8 cellular contexts compared by ENCODE assay signal in the genomic region with DNA sequence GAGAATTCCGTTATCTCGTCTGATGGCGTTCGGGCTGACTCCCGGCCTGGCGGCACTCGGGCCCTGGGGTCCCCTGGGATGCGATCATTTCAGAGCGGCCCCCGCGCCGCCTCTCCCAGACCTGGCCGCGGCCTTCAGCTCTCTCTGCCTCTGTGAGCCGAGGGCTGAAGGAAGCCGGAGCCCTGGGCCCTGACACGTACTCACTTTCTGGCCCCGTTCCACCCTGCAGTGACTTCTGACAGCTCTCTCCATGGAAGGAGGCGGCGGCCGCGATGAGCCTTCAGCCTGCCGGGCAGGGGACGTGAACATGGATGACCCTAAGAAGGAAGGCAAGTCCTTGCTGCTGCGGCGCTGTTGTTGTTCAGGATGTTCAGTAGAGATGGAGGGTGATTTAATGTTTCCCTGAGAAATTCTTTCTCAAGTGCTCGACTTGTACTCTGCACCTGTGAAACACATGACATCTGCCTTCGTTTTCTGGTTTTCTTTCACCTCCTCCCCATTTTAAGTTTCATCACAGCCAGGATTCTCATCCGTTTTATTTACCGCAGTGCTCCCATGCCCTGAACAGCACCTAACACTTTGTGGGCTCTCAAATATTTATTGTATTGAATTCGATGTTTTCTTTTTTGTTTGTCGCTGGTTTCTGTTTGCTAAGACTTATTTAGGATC. TPM values are rescaled to one million over a fixed set of nuclear protein-coding genes. Genes with fewer than 3 reads are reported as not detected.
DNase-seq lines count a peak whose midpoint lies in the region; ATAC-seq and TF ChIP-seq lines count a peak whose summit lies in the region.

No MANE protein-coding gene starts in this region.

- dilution Hi-C loops in IMR-90 (cut with HindIII; ENCODE audit: low sequenced_read_pairs, unreplicated experiment) = no loop called here

- H3K27me3 ChIP-seq in CD4-positive, alpha-beta T cell (ENCODE audit: control insufficient read depth, insufficient read depth, low read length) = no peaks in the 10 kb centered on the region
- H3K27me3 ChIP-seq in IMR-90 (ENCODE audit: control insufficient read depth, insufficient read depth, low read length) (no peaks in the 10 kb centered on the region), right cardiac atrium (ENCODE audit: control insufficient read depth, insufficient read depth) (no peaks in the 10 kb centered on the region), skeletal muscle satellite cell (ENCODE audit: control insufficient read depth, insufficient read depth, low read length) (no peaks in the 10 kb centered on the region)

- H4K5ac ChIP-seq in IMR-90 (ENCODE audit: low read depth, low read length) = no peak overlapping the region

- peaks cover 12 to 51% of the 10 kb centered on the region in 2 experiments; a peak in 3 of 4 replicates for H3K79me1 ChIP-seq in IMR-90 (ENCODE audit: low read depth in 1 of 2, low read length in 2 of 2)

- no peak overlapping the region for H2BK20ac ChIP-seq in IMR-90 (ENCODE audit: low read depth, low read length)

- no peak for TF ChIP-seq RAD21 in IMR-90 (IDR thresholded peaks at IDR 0.05; ENCODE audit: low read length)

- H3K4me1 Mint-ChIP-seq in CD4-positive, alpha-beta T cell (ENCODE audit: low read depth) = peaks cover 26% of the 10 kb centered on the region
- peaks cover 65% of the 10 kb centered on the region for H3K4me1 Mint-ChIP-seq in activated CD8-positive, alpha-beta T cell treated with anti-CD3 and anti-CD28 coated beads, Interleukin-2, amount 10 ng/mL, durations not matched to agents 7 days and 5 days (ENCODE audit: low read depth)

- peak overlapping the region; percentile 84; the same call in 1 of the 2 replicates for H3K9ac ChIP-seq in IMR-90 (ENCODE audit: low read depth, low read length)
- peak overlapping the region; percentile 86 for H3K9ac ChIP-seq in skeletal muscle satellite cell (ENCODE audit: low read depth, low read length)

- H2BK15ac ChIP-seq in IMR-90 (ENCODE audit: low read depth, low read length) = no peak overlapping the region

- peaks cover 4% of the 10 kb centered on the region for H3K27me3 Mint-ChIP-seq in CD4-positive, alpha-beta T cell
- no peaks in the 10 kb centered on the region for H3K27me3 Mint-ChIP-seq in activated CD8-positive, alpha-beta T cell treated with anti-CD3 and anti-CD28 coated beads, Interleukin-2, amount 10 ng/mL, durations not matched to agents 7 days and 5 days (ENCODE audit: low read depth)

- peak overlapping the region; percentile 39 for H4K91ac ChIP-seq in IMR-90 (ENCODE audit: insufficient read depth, low read depth, low read length)

- CTCF ChIA-PET in CD4-positive, alpha-beta T cell (lab: Charles Lee) = interaction anchor here (1.6 to 2.1 kb wide), 2 partner anchors 47 to 291 kb away, joined by 6 to 8 read pairs; partner anchors contain the start of gene CDPF1
- CTCF ChIA-PET in IMR-90 (lab: Yijun Ruan, JAX) = interaction anchor here (0.5 kb wide), 1 partner anchor 67 kb away, joined by 4 read pairs; no protein-coding TSS in a partner anchor
- CTCF ChIA-PET in activated CD8-positive, alpha-beta T cell treated with anti-CD3 and anti-CD28 coated beads, Interleukin-2, amount 10 ng/mL, durations not matched to agents 7 days and 5 days (lab: Charles Lee) = interaction anchor here (0.9 kb wide), 1 partner anchor 10 kb away, joined by 3 read pairs; no protein-coding TSS in a partner anchor

- peaks cover 4% of the 10 kb centered on the region for H3K36me3 Mint-ChIP-seq in CD4-positive, alpha-beta T cell (ENCODE audit: low read depth)
- peaks cover 67% of the 10 kb centered on the region for H3K36me3 Mint-ChIP-seq in activated CD8-positive, alpha-beta T cell treated with anti-CD3 and anti-CD28 coated beads, Interleukin-2, amount 10 ng/mL, durations not matched to agents 7 days and 5 days (ENCODE audit: low read depth)

- 0 out of 2 replicates have a peak overlapping the region, but pooled peaks have one; percentile 58 for H3K14ac ChIP-seq in IMR-90 (replicated peaks; ENCODE audit: low read depth, low read length)

- no peak for TF ChIP-seq CTCF in CD4-positive, alpha-beta T cell (IDR thresholded peaks at IDR 0.05)
- TF ChIP-seq CTCF in IMR-90 (conservative IDR thresholded peaks at IDR 0.05; ENCODE audit: low read depth, low read length) = no peak

- peak overlapping the region; percentile 61; the same call in 1 of the 2 replicates for H2AK5ac ChIP-seq in IMR-90 (ENCODE audit: low read depth, low read length)

- no peak for ATAC-seq in CD4-positive, alpha-beta T cell (ENCODE audit: poor library complexity)
- ATAC-seq in GM19467 (IDR thresholded peaks at IDR 0.05; ENCODE audit: unreplicated experiment) (peak; percentile 5), IMR-90 (ENCODE audit: low read depth) (peak; percentile 27), right cardiac atrium (peak; percentile 3 to 10)
- peak; percentile 15 for ATAC-seq in activated CD8-positive, alpha-beta T cell treated with anti-CD3 and anti-CD28 coated beads, Interleukin-2, amount 10 ng/mL, durations not matched to agents 7 days and 5 days

- WGBS in IMR-90 (ENCODE audit: extremely low coverage in 2 of 2, insufficient read length in 1 of 2), 2 experiments = 1% methylated on average over 18 of the region's 32 CpGs; no CpG with 5 or more reads in 1 of the 2 experiments
- 7% methylated on average over 32 of the region's 32 CpGs for WGBS in right cardiac atrium

- POLR2A ChIA-PET in CD4-positive, alpha-beta T cell (lab: Charles Lee) = interaction anchor here (1.6 to 2.2 kb wide), 2 partner anchors 47 to 175 kb away, joined by 5 to 30 read pairs; partner anchors contain the start of gene CDPF1
- POLR2A ChIA-PET in IMR-90 (lab: Charles Lee; ENCODE audit: unreplicated experiment) = no interaction called here
- POLR2A ChIA-PET in activated CD8-positive, alpha-beta T cell treated with anti-CD3 and anti-CD28 coated beads, Interleukin-2, amount 10 ng/mL, durations not matched to agents 7 days and 5 days (lab: Charles Lee) = interaction anchor here (0.6 to 2.6 kb wide), 5 partner anchors 9 to 284 kb away, joined by 3 to 10 read pairs (median 4); partner anchors contain the start of gene CDPF1

- DNase-seq in CD4-positive, alpha-beta T cell = no peak
- DNase-seq in IMR-90 (peak; percentile 35), right cardiac atrium (peak in 2 of 3 donors; percentile 45 to 74), ecto neural progenitor cell (ENCODE audit: low spot score) (no peak), GF-D8 (lab: John Stamatoyannopoulos, UW) (no peak)
- DNase-seq in activated CD8-positive, alpha-beta T cell treated with anti-CD3 and anti-CD28 coated beads, Interleukin-2, amount 10 ng/mL, durations not matched to agents 7 days and 5 days = peak; percentile 41

- H2BK5ac ChIP-seq in IMR-90 (ENCODE audit: low read depth, low read length, poor library complexity, severe bottlenecking) = peak overlapping the region; percentile 17

- peak overlapping the region; percentile 45 for H3K4me3 ChIP-seq in IMR-90 (ENCODE audit: insufficient read depth, low read depth, low read length)
- H3K4me3 ChIP-seq in right cardiac atrium (ENCODE audit: low read length) = peak overlapping the region; percentile 41
- peak overlapping the region; percentile 82 for H3K4me3 ChIP-seq in skeletal muscle satellite cell (ENCODE audit: low read length)

- intact Hi-C loops in CD4-positive, alpha-beta T cell (cut with DNase I, micrococcal nuclease) = loop anchor here (2.0 to 5.0 kb wide), 3 partner anchors 38 to 290 kb away; partner anchors contain the start of genes CDPF1 (in 1 of the 2) and TRMU (in 1 of the 2)
- intact Hi-C loops in IMR-90 (cut with micrococcal nuclease) (loop anchor here (5.0 kb wide), 1 partner anchor 175 kb away; no protein-coding TSS in a partner anchor), right cardiac atrium (cut with DNase I) (loop anchor here in 2 of 4 donors (5.0 to 10.0 kb wide), 2 partner anchors 292 to 300 kb away; no protein-coding TSS in a partner anchor)

- H3K27ac Mint-ChIP-seq in CD4-positive, alpha-beta T cell = no peak overlapping the region
- peak overlapping the region; percentile 77 for H3K27ac Mint-ChIP-seq in activated CD8-positive, alpha-beta T cell treated with anti-CD3 and anti-CD28 coated beads, Interleukin-2, amount 10 ng/mL, durations not matched to agents 7 days and 5 days

- no peak overlapping the region for H3K18ac ChIP-seq in IMR-90 (ENCODE audit: low read depth, low read length)

- H2BK120ac ChIP-seq in IMR-90 (ENCODE audit: low read depth, low read length) = no peak overlapping the region

- H4K8ac ChIP-seq in IMR-90 (ENCODE audit: low read depth in 2 of 2, low read length in 2 of 2) = peak overlapping the region in 1 of 2 experiments; percentile 0; a peak in 1 of 4 replicates

- no peaks in the 10 kb centered on the region for H3K9me3 Mint-ChIP-seq in CD4-positive, alpha-beta T cell
- H3K9me3 Mint-ChIP-seq in activated CD8-positive, alpha-beta T cell treated with anti-CD3 and anti-CD28 coated beads, Interleukin-2, amount 10 ng/mL, durations not matched to agents 7 days and 5 days (ENCODE audit: insufficient read depth) = no peaks in the 10 kb centered on the region

- peak overlapping the region; percentile 85 for H3K4me3 Mint-ChIP-seq in CD4-positive, alpha-beta T cell
- peak overlapping the region; percentile 89 for H3K4me3 Mint-ChIP-seq in activated CD8-positive, alpha-beta T cell treated with anti-CD3 and anti-CD28 coated beads, Interleukin-2, amount 10 ng/mL, durations not matched to agents 7 days and 5 days

- peaks cover 13% of the 10 kb centered on the region; the same call in 1 of the 2 replicates for H3K36me3 ChIP-seq in IMR-90 (ENCODE audit: control insufficient read depth, insufficient read depth, low read length)
- H3K36me3 ChIP-seq in skeletal muscle satellite cell (ENCODE audit: insufficient read depth, low read length) = peaks cover 12% of the 10 kb centered on the region

- H4K20me1 ChIP-seq in IMR-90 (ENCODE audit: insufficient read depth, low read length) = no peaks in the 10 kb centered on the region

- peaks cover 11% of the 10 kb centered on the region for H3K4me1 ChIP-seq in IMR-90 (ENCODE audit: control insufficient read depth, insufficient read depth, low read length)
- H3K4me1 ChIP-seq in right cardiac atrium (ENCODE audit: control insufficient read depth, insufficient read depth, low read length) = peaks cover 5% of the 10 kb centered on the region
- peaks cover 11% of the 10 kb centered on the region for H3K4me1 ChIP-seq in skeletal muscle satellite cell (ENCODE audit: control insufficient read depth, insufficient read depth, low read length)

- H3K4ac ChIP-seq in IMR-90 (ENCODE audit: low read depth, low read length) = peak overlapping the region; percentile 80

- H3K4me2 ChIP-seq in IMR-90 (ENCODE audit: low read depth, low read length) (peak overlapping the region; percentile 96), skeletal muscle satellite cell (ENCODE audit: low read length) (peak overlapping the region; percentile 99)

- H3K23ac ChIP-seq in IMR-90 (ENCODE audit: low read depth, low read length) = peak overlapping the region; percentile 59

- H3K27ac ChIP-seq in CD4-positive, alpha-beta T cell (ENCODE audit: low read depth, low read length) = no peak overlapping the region
- H3K27ac ChIP-seq in IMR-90 (ENCODE audit: insufficient read depth, low read length) = peak overlapping the region; percentile 65; the same call in 1 of the 2 replicates
- no peak overlapping the region for H3K27ac ChIP-seq in right cardiac atrium (ENCODE audit: low read length)

- H3K9me1 ChIP-seq in IMR-90 (ENCODE audit: insufficient read depth, low read length) = peaks cover 29% of the 10 kb centered on the region

- peak overlapping the region; percentile 94 for H2AFZ ChIP-seq in IMR-90 (replicated peaks; ENCODE audit: low read length, poor library complexity)

- in situ Hi-C loops in IMR-90 (cut with MboI; ENCODE audit: low sequenced_read_pairs) = loop anchor here (5.0 kb wide), 1 partner anchor 175 kb away; no protein-coding TSS in a partner anchor

- TSS peak; percentile 29 for BruUV-seq in IMR-90 (replicated peaks; lab: Mats Ljungman, UMichigan)

- H3K9me3 ChIP-seq in CD4-positive, alpha-beta T cell (ENCODE audit: control insufficient read depth, low read length) = no peaks in the 10 kb centered on the region
- H3K9me3 ChIP-seq in IMR-90 (ENCODE audit: control insufficient read depth, insufficient read depth, low read length) = no peaks in the 10 kb centered on the region
- no peaks in the 10 kb centered on the region for H3K9me3 ChIP-seq in right cardiac atrium (ENCODE audit: control insufficient read depth, low read length)
- no peaks in the 10 kb centered on the region for H3K9me3 ChIP-seq in skeletal muscle satellite cell (replicated peaks; ENCODE audit: low read length)

- no peak; the same call in 1 of the 2 replicates for TF ChIP-seq POLR2A in IMR-90 (IDR thresholded peaks at IDR 0.05; ENCODE audit: low read depth, low read length)

- peak overlapping the region; percentile 90 for H2AK9ac ChIP-seq in IMR-90 (replicated peaks; ENCODE audit: low read depth, low read length, poor library complexity)

- peak overlapping the region; percentile 82 for H3K56ac ChIP-seq in IMR-90 (ENCODE audit: extremely low read depth, insufficient read depth, low read length)

RNA-seq across cellular contexts. Expression of gene GTSE1, which starts 0.6 kb away (rescaled TPM):
- under 1 TPM; 0.14 to 0.89 TPM for total RNA-seq in CD4-positive, alpha-beta T cell
- total RNA-seq in IMR-90 (2012; rRNA removed) (5.8 and 5.9 TPM in 2 replicates), right cardiac atrium (1 to 10 TPM in 3 of 4 donors, under 1 TPM in 1; 0.42 to 1.8 (median 1.2) TPM)
- polyA plus RNA-seq in IMR-90 (2012; rRNA removed) (15.6 and 17.1 TPM in 2 replicates), right cardiac atrium (0.50 TPM)
- polyA plus RNA-seq in IMR-90 (2012; cell fraction: cytosol; rRNA removed) = 7.3 and 8.7 TPM in 2 replicates
- 25.4 and 35.2 TPM in 2 replicates for polyA plus RNA-seq in IMR-90 (2012; cell fraction: nucleus; rRNA removed; ENCODE audit: low replicate concordance)
- 100 to 1,000 TPM; 111 to 114 TPM for total RNA-seq in activated CD8-positive, alpha-beta T cell treated with anti-CD3 and anti-CD28 coated beads, Interleukin-2, amount 10 ng/mL, durations not matched to agents 7 days and 5 days
- total RNA-seq in skeletal muscle satellite cell (2012; rRNA removed) = 6.8 and 8.5 TPM in 2 replicates

RNA-seq across cellular contexts. Expression of gene TTC38, which starts 29.5 kb away (rescaled TPM):
- total RNA-seq in CD4-positive, alpha-beta T cell = 1 to 10 TPM; 1.8 to 2.7 TPM
- total RNA-seq in IMR-90 (2012; rRNA removed) (52.3 and 74.2 TPM in 2 replicates), right cardiac atrium (10 to 100 TPM; 22.4 to 30.7 (median 27.8) TPM)
- polyA plus RNA-seq in IMR-90 (2012; rRNA removed) (43.0 and 43.6 TPM in 2 replicates), right cardiac atrium (16.6 TPM)
- 32.5 and 46.3 TPM in 2 replicates for polyA plus RNA-seq in IMR-90 (2012; cell fraction: cytosol; rRNA removed)
- 61.7 and 68.8 TPM in 2 replicates for polyA plus RNA-seq in IMR-90 (2012; cell fraction: nucleus; rRNA removed; ENCODE audit: low replicate concordance)
- total RNA-seq in activated CD8-positive, alpha-beta T cell treated with anti-CD3 and anti-CD28 coated beads, Interleukin-2, amount 10 ng/mL, durations not matched to agents 7 days and 5 days = 10 to 100 TPM; 20.0 to 25.1 TPM
- 18.1 and 22.3 TPM in 2 replicates for total RNA-seq in skeletal muscle satellite cell (2012; rRNA removed)

RNA-seq across cellular contexts. Expression of gene PKDREJ, which starts 34.1 kb away (rescaled TPM):
- total RNA-seq in CD4-positive, alpha-beta T cell = not detected
- total RNA-seq in IMR-90 (2012; rRNA removed) = not detected in 2 replicates
- 0.02 TPM in 1 of 2 replicates, not detected in the other for polyA plus RNA-seq in IMR-90 (2012; rRNA removed)
- not detected in 2 replicates for polyA plus RNA-seq in IMR-90 (2012; cell fraction: cytosol; rRNA removed)
- polyA plus RNA-seq in IMR-90 (2012; cell fraction: nucleus; rRNA removed; ENCODE audit: low replicate concordance) = 0.02 TPM in 1 of 2 replicates, not detected in the other
- total RNA-seq in activated CD8-positive, alpha-beta T cell treated with anti-CD3 and anti-CD28 coated beads, Interleukin-2, amount 10 ng/mL, durations not matched to agents 7 days and 5 days = not detected
- total RNA-seq in right cardiac atrium = under 1 TPM; 0.06 to 0.25 (median 0.10) TPM
- 0.07 TPM for polyA plus RNA-seq in right cardiac atrium
- total RNA-seq in skeletal muscle satellite cell (2012; rRNA removed) = not detected in 2 replicates

RNA-seq across cellular contexts. Expression of gene TRMU, which starts 38.2 kb away (rescaled TPM):
- 10 to 100 TPM; 65.2 to 65.4 TPM for total RNA-seq in CD4-positive, alpha-beta T cell
- total RNA-seq in IMR-90 (2012; rRNA removed) (19.0 and 21.7 TPM in 2 replicates), right cardiac atrium (10 to 100 TPM; 31.5 to 48.7 (median 38.9) TPM)
- polyA plus RNA-seq in IMR-90 (2012; rRNA removed) (32.7 and 36.4 TPM in 2 replicates), right cardiac atrium (40.2 TPM)
- polyA plus RNA-seq in IMR-90 (2012; cell fraction: cytosol; rRNA removed) = 20.9 and 21.6 TPM in 2 replicates
- polyA plus RNA-seq in IMR-90 (2012; cell fraction: nucleus; rRNA removed; ENCODE audit: low replicate concordance) = 124 and 170 TPM in 2 replicates
- 10 to 100 TPM; 84.0 to 84.6 TPM for total RNA-seq in activated CD8-positive, alpha-beta T cell treated with anti-CD3 and anti-CD28 coated beads, Interleukin-2, amount 10 ng/mL, durations not matched to agents 7 days and 5 days
- total RNA-seq in skeletal muscle satellite cell (2012; rRNA removed) = 26.4 and 32.1 TPM in 2 replicates

RNA-seq across cellular contexts. Expression of gene CDPF1, which starts 47.2 kb away (rescaled TPM):
- total RNA-seq in CD4-positive, alpha-beta T cell = 1 to 10 TPM; 1.6 to 2.6 TPM
- total RNA-seq in IMR-90 (2012; rRNA removed) (8.9 and 11.5 TPM in 2 replicates), right cardiac atrium (10 to 100 TPM in 1 of 4 donors, 1 to 10 TPM in 3; 8.9 to 10.4 (median 9.2) TPM)
- polyA plus RNA-seq in IMR-90 (2012; rRNA removed) (14.5 and 18.6 TPM in 2 replicates), right cardiac atrium (10.5 TPM)
- polyA plus RNA-seq in IMR-90 (2012; cell fraction: cytosol; rRNA removed) = 14.2 and 21.5 TPM in 2 replicates
- 31.7 and 48.8 TPM in 2 replicates for polyA plus RNA-seq in IMR-90 (2012; cell fraction: nucleus; rRNA removed; ENCODE audit: low replicate concordance)
- total RNA-seq in activated CD8-positive, alpha-beta T cell treated with anti-CD3 and anti-CD28 coated beads, Interleukin-2, amount 10 ng/mL, durations not matched to agents 7 days and 5 days = 10 to 100 TPM; 11.6 to 11.7 TPM
- 9.1 and 16.4 TPM in 2 replicates for total RNA-seq in skeletal muscle satellite cell (2012; rRNA removed)

Comparison
In these comparisons a context has a peak if more than half of its experiments do, and no peak if none do; other contexts are left out.
1. DNase-seq: peak in IMR-90 (single experiment), activated CD8-positive, alpha-beta T cell treated with anti-CD3 and anti-CD28 coated beads, Interleukin-2, amount 10 ng/mL, durations not matched to agents 7 days and 5 days (single experiment) and right cardiac atrium (2 of 3); none in CD4-positive, alpha-beta T cell (0 of 10), ecto neural progenitor cell (single experiment) and GF-D8 (single experiment).
2. RNA of gene GTSE1, which starts 0.6 kb away (total RNA-seq): 111 to 114 TPM in activated CD8-positive, alpha-beta T cell treated with anti-CD3 and anti-CD28 coated beads, Interleukin-2, amount 10 ng/mL, durations not matched to agents 7 days and 5 days; 5.8 to 5.9 TPM in IMR-90, 0.42 to 1.8 TPM in right cardiac atrium and 0.14 to 0.89 TPM in CD4-positive, alpha-beta T cell; every median in the first group is over 10 times any median in the second.
3. RNA of gene TTC38, which starts 29.5 kb away (total RNA-seq): 52.3 to 74.2 TPM in IMR-90, 22.4 to 30.7 TPM in right cardiac atrium and 20.0 to 25.1 TPM in activated CD8-positive, alpha-beta T cell treated with anti-CD3 and anti-CD28 coated beads, Interleukin-2, amount 10 ng/mL, durations not matched to agents 7 days and 5 days; 1.8 to 2.7 TPM in CD4-positive, alpha-beta T cell; every median in the first group is over 4 times any median in the second.
4. Peak in every context shown above with its lines, with median percentiles within 50 percentile points of each other: H3K4me3 ChIP-seq.